ENCODE assay signal across 3 cellular contexts in genomic region chr2:39350658-39351057, GRCh38.
TF ChIP-seq lines count a peak whose summit lies in the region.

No MANE protein-coding gene starts in this region.

TF ChIP-seq in SK-N-SH, 30 proteins besides CTCF, POLR2A, EP300 and RAD21 (continued from another document):
- TF ChIP-seq RCOR1 (IDR thresholded peaks at IDR 0.05; ENCODE audit: low read length), result peak; percentile 10; the same call in 1 of the 2 replicates
- TF ChIP-seq GATA2 (CRISPR knock-in tag; IDR thresholded peaks at IDR 0.05), result peak; percentile 42; the same call in 1 of the 2 replicates

TF ChIP-seq in SK-N-SH treated with all-trans-retinoic acid at 6 μM for 48 hours, 23 proteins besides CTCF, POLR2A, EP300 and RAD21:
- TF ChIP-seq POU6F1 (CRISPR knock-in tag; IDR thresholded peaks at IDR 0.05; ENCODE audit: borderline replicate concordance, low read depth) (no peak), ZNF8 (CRISPR knock-in tag; IDR thresholded peaks at IDR 0.05) (no peak), TOX (CRISPR knock-in tag; IDR thresholded peaks at IDR 0.05; ENCODE audit: borderline replicate concordance) (no peak), PPARA (CRISPR knock-in tag; IDR thresholded peaks at IDR 0.05; ENCODE audit: borderline replicate concordance) (no peak), ZFP3 (CRISPR knock-in tag; IDR thresholded peaks at IDR 0.05) (no peak), GLIS3 (CRISPR knock-in tag; IDR thresholded peaks at IDR 0.05) (no peak), CREB5 (CRISPR knock-in tag; IDR thresholded peaks at IDR 0.05; ENCODE audit: low read depth) (no peak), ZNF565 (CRISPR knock-in tag; conservative IDR thresholded peaks at IDR 0.05; ENCODE audit: low read depth) (no peak), PATZ1 (CRISPR knock-in tag; IDR thresholded peaks at IDR 0.05; ENCODE audit: borderline replicate concordance) (no peak), ZNF70 (CRISPR knock-in tag; IDR thresholded peaks at IDR 0.05) (no peak), RARB (CRISPR knock-in tag; IDR thresholded peaks at IDR 0.05) (no peak), OSR1 (CRISPR knock-in tag; IDR thresholded peaks at IDR 0.05) (no peak), ZFP30 (CRISPR knock-in tag; IDR thresholded peaks at IDR 0.05) (no peak), ESRRG (CRISPR knock-in tag; IDR thresholded peaks at IDR 0.05) (no peak), CSRNP3 (CRISPR knock-in tag; IDR thresholded peaks at IDR 0.05) (no peak), TSHZ2 (CRISPR knock-in tag; IDR thresholded peaks at IDR 0.05) (no peak), CSDC2 (CRISPR knock-in tag; IDR thresholded peaks at IDR 0.05) (no peak), BACH2 (CRISPR knock-in tag; IDR thresholded peaks at IDR 0.05; ENCODE audit: borderline replicate concordance) (no peak), ZC3H10 (CRISPR knock-in tag; IDR thresholded peaks at IDR 0.05) (no peak), ARNTL (CRISPR knock-in tag; IDR thresholded peaks at IDR 0.05; ENCODE audit: borderline replicate concordance, low read depth) (no peak)

TF ChIP-seq in WTC11, 78 proteins besides CTCF, POLR2A, EP300 and RAD21 (continued from another document):
- TF ChIP-seq IRF1 (CRISPR knock-in tag; IDR thresholded peaks at IDR 0.05) (no peak), GABPB1 (CRISPR knock-in tag; IDR thresholded peaks at IDR 0.05) (no peak), ZNF425 (CRISPR knock-in tag; conservative IDR thresholded peaks at IDR 0.05) (no peak), MXD4 (CRISPR knock-in tag; IDR thresholded peaks at IDR 0.05; ENCODE audit: borderline replicate concordance) (no peak), ARID4B (CRISPR knock-in tag; IDR thresholded peaks at IDR 0.05; ENCODE audit: borderline replicate concordance) (no peak), ZNF532 (CRISPR knock-in tag; IDR thresholded peaks at IDR 0.05; ENCODE audit: borderline replicate concordance) (no peak), NR2C2 (CRISPR knock-in tag; IDR thresholded peaks at IDR 0.05) (no peak), E2F5 (CRISPR knock-in tag; IDR thresholded peaks at IDR 0.05) (no peak), NFYB (CRISPR knock-in tag; conservative IDR thresholded peaks at IDR 0.05; ENCODE audit: low read depth) (no peak)
